In genomic region chr4:185004562-185005208, GRCh38 we compare ENCODE assay signal across 8 cellular contexts. TPM values are rescaled to one million over a fixed set of nuclear protein-coding genes. Genes with fewer than 3 reads are reported as not detected.
DNase-seq lines count a peak whose midpoint lies in the region; ATAC-seq, FAIRE-seq and TF ChIP-seq lines count a peak whose summit lies in the region.

No MANE protein-coding gene starts in this region.

- no peak for FAIRE-seq in K562 (lab: Jason Lieb, UNC)

- H3K9me1 ChIP-seq in K562 (ENCODE audit: control insufficient read depth, insufficient read depth, low read length) = no peaks in the 10 kb centered on the region

- H3K36me3 ChIP-seq in K562 (ENCODE audit: control insufficient read depth, insufficient read depth, low read length) (no peaks in the 10 kb centered on the region), lower lobe of right lung (no peaks in the 10 kb centered on the region), vagina (no peaks in the 10 kb centered on the region)

- TF ChIP-seq RAD21 in K562 (CRISPR knock-in tag; conservative IDR thresholded peaks at IDR 0.05 in 1 of 2, IDR thresholded peaks at IDR 0.05 in 1 of 2) = no peak

- H3K9me3 ChIP-seq in K562 (replicated peaks; ENCODE audit: control insufficient read depth, insufficient read depth, low read depth, low read length) (no peaks in the 10 kb centered on the region), lower lobe of right lung (no peaks in the 10 kb centered on the region), vagina (no peaks in the 10 kb centered on the region)

- 15% methylated on average over 20 of the region's 22 CpGs for WGBS in K562 (ENCODE audit: insufficient coverage, low coverage, missing lambda C conversion rate)

- peaks cover 0 to 9% of the 10 kb centered on the region in 2 experiments; a peak in 2 of 5 replicates for H3K4me1 ChIP-seq in K562 (replicated peaks in 1 of 2; ENCODE audit: control insufficient read depth in 2 of 2, insufficient read depth in 2 of 2, low read length in 2 of 2)
- H3K4me1 ChIP-seq in lower lobe of right lung = peaks cover 12% of the 10 kb centered on the region
- peaks cover 13% of the 10 kb centered on the region for H3K4me1 ChIP-seq in vagina

- no TSS peak for BruUV-seq in K562 (replicated peaks; lab: Mats Ljungman, UMichigan)

- DNase-seq in COLO668 (lab: John Stamatoyannopoulos, UW; ENCODE audit: unreplicated experiment) (peak; percentile 66), K562 (ENCODE audit: extremely low read depth in 1 of 4, low spot score in 3 of 4) (no peak), lower lobe of right lung (peak; percentile 58), vagina (ENCODE audit: extremely low spot score in 2 of 2) (no peak), SW 1271 (lab: John Stamatoyannopoulos, UW) (no peak), NCI-H446 treated with DMSO at 0.1 percent for 48 hours (lab: John Stamatoyannopoulos, UW) (no peak)
- DNase-seq in Jurkat, Clone E6-1 (ENCODE audit: low read depth, low spot score) = peak; percentile 2

- H3K27ac ChIP-seq in K562 (ENCODE audit: extremely low read depth, low read depth, low read length) (no peak overlapping the region), lower lobe of right lung (no peak overlapping the region), vagina (no peak overlapping the region)

- CTCF ChIA-PET in K562 (lab: Yijun Ruan, JAX; ENCODE audit: low intra/inter-chr PET ratio) = interaction anchor here (0.9 to 1.9 kb wide), 4 partner anchors 91 to 300 kb away, joined by 3 to 7 read pairs (median 6); no protein-coding TSS in a partner anchor

- 0 out of 2 replicates have a peak, but pooled peaks cover 3% of the 10 kb centered on the region for H4K20me1 ChIP-seq in K562 (replicated peaks; ENCODE audit: control insufficient read depth, insufficient read depth, low read length)

- peak; percentile 28 for ATAC-seq in GM21515 (IDR thresholded peaks at IDR 0.05; ENCODE audit: unreplicated experiment)
- peak; percentile 77 for ATAC-seq in K562
- peak; percentile 66 to 67 for ATAC-seq in lower lobe of right lung

- peak overlapping the region in 1 of 2 experiments; percentile 70; a peak in 2 of 4 replicates for H3K9ac ChIP-seq in K562 (ENCODE audit: insufficient read depth in 1 of 2, low read depth in 2 of 2, low read length in 2 of 2)

- H3K4me3 ChIP-seq in Jurkat, Clone E6-1 (ENCODE audit: low read length) = peak overlapping the region; percentile 23
- H3K4me3 ChIP-seq in K562 (no peak overlapping the region), lower lobe of right lung (peak overlapping the region; percentile 25), vagina (peak overlapping the region; percentile 15 to 35)

- in situ Hi-C loops in K562 (cut with MboI) = loop anchor here (10.0 kb wide), 1 partner anchor 130 kb away; no protein-coding TSS in a partner anchor

- H3K79me2 ChIP-seq in K562 (ENCODE audit: control insufficient read depth, insufficient read depth, low read length) = no peaks in the 10 kb centered on the region

- TF ChIP-seq EP300 in K562 (IDR thresholded peaks at IDR 0.05; ENCODE audit: low read length) = no peak

- H3K27me3 ChIP-seq in K562 (ENCODE audit: control insufficient read depth in 2 of 2, insufficient read depth in 2 of 2, low read length in 2 of 2) (peaks cover 32 to 64% of the 10 kb centered on the region in 2 experiments), lower lobe of right lung (ENCODE audit: low read depth) (peaks cover 27% of the 10 kb centered on the region), vagina (no peaks in the 10 kb centered on the region)

- H2AFZ ChIP-seq in K562 (ENCODE audit: low read depth, low read length) = no peak overlapping the region; the same call in 1 of the 2 replicates

- POLR2A ChIA-PET in K562 (lab: Yijun Ruan, JAX) = interaction anchor here (0.7 to 0.9 kb wide), 2 partner anchors 66 to 138 kb away, joined by 3 to 4 read pairs; partner anchors contain the start of gene SLC25A4

- TF ChIP-seq POLR2A in K562 (conservative IDR thresholded peaks at IDR 0.05) (no peak), vagina (IDR thresholded peaks at IDR 0.05) (no peak)

- H3K4me2 ChIP-seq in K562 (ENCODE audit: insufficient read depth, low read length) = peak overlapping the region; percentile 29

- intact Hi-C loops in K562 (cut with micrococcal nuclease) = loop anchor here (1.0 to 10.0 kb wide), 5 partner anchors 92 to 360 kb away; partner anchors contain the start of genes CASP3 and PRIMPOL
- intact Hi-C loops in lower lobe of right lung (cut with DNase I) = no loop called here
- intact Hi-C loops in vagina (cut with DNase I) = no loop called here

- TF ChIP-seq CTCF in K562 (IDR thresholded peaks at IDR 0.05 in 2 of 3, conservative IDR thresholded peaks at IDR 0.05 in 1 of 3; ENCODE audit: insufficient read depth in 2 of 3, low read depth in 1 of 3, low read length in 3 of 3) (no peak), lower lobe of right lung (IDR thresholded peaks at IDR 0.05) (no peak), vagina (IDR thresholded peaks at IDR 0.05) (no peak)

TF ChIP-seq in K562, 482 proteins besides CTCF, POLR2A, EP300 and RAD21 (continues in another document):
- no peak for TF ChIP-seq ZNF717 (CRISPR knock-in tag; IDR thresholded peaks at IDR 0.05)

RNA-seq across cellular contexts. Expression of gene HELT, which starts 13.6 kb away (rescaled TPM):
- polyA plus RNA-seq in Jurkat, Clone E6-1 (2012; ENCODE audit: insufficient read depth, insufficient read length) = not detected
- not detected in 2 replicates for total RNA-seq in K562 (2011; cell fraction: chromatin; rRNA removed; ENCODE audit: low replicate concordance)
- total RNA-seq in K562 (2011; cell fraction: nucleolus; rRNA removed) = not detected in 2 replicates
- not detected in 2 replicates for total RNA-seq in K562 (2011; cell fraction: nucleoplasm; rRNA removed)
- total RNA-seq in K562 (2014; rRNA removed) = not detected in 2 replicates
- not detected in 2 replicates for total RNA-seq in K562 (2014; rRNA removed; fragmentation: Illumina TruSeq; extraction: Trizol)
- total RNA-seq in K562 (2015; rRNA removed; fragmentation: Illumina TruSeq; extraction: Trizol) = not detected in 2 replicates
- total RNA-seq in K562 (2021) = not detected in 2 replicates
- polyA plus RNA-seq in K562 (2011; rRNA removed) = not detected in 2 replicates
- polyA plus RNA-seq in K562 (2011; cell fraction: cytosol; rRNA removed) = not detected in 2 replicates
- not detected in 2 replicates for polyA plus RNA-seq in K562 (2011; cell fraction: nucleus; rRNA removed)
- polyA plus RNA-seq in K562 (2012) = not detected in 2 replicates
- polyA plus RNA-seq in K562 (2014; fragmentation: Illumina TruSeq; extraction: Trizol) = not detected in 2 replicates
- not detected for polyA plus RNA-seq in K562 (2014; fragmentation: Nextera tagmentation; extraction: Ambion mirVana)
- not detected in 2 replicates for polyA plus RNA-seq in K562 (2014; rRNA removed)
- not detected in 2 replicates for polyA minus RNA-seq in K562 (2011; rRNA and poly(A)+ RNA removed)
- polyA minus RNA-seq in K562 (2011; cell fraction: cytosol; rRNA and poly(A)+ RNA removed) = not detected in 2 replicates
- polyA minus RNA-seq in K562 (2011; cell fraction: nucleus; rRNA and poly(A)+ RNA removed) = not detected in 2 replicates
- 0.97 TPM for total RNA-seq in lower lobe of right lung
- total RNA-seq in vagina = not detected

Comparison
In these comparisons a context has a peak if more than half of its experiments do, and no peak if none do; other contexts are left out.
1. DNase-seq: peak in COLO668 (single experiment), Jurkat, Clone E6-1 (single experiment) and lower lobe of right lung (single experiment); none in K562 (0 of 4), vagina (0 of 2), SW 1271 (0 of 2) and NCI-H446 treated with DMSO at 0.1 percent for 48 hours (single experiment).
2. Peak in every context shown above with its lines, with median percentiles within 50 percentile points of each other: ATAC-seq.